In the genomic region with DNA sequence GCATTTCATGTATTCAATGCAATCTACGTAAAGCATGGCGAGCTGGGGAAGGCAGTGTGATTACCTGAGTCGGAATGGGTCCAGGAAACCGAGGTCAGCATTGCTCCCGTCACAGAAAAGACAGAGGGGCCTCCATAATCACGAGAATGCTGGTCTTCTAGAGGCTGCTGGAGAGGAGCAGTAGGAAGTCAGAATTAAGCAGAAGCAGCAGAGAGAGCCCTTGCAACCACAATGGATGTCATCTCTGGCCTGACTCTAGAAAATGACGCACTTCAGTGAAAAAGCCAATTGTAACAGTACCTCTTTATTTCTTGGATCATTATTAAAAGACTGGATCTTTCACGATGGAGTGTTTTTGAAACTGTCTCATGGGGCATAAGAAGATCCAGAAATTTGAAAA, we compare ENCODE assay signal across 26 cellular contexts.
DNase-seq lines count a peak whose midpoint lies in the region; ATAC-seq and TF ChIP-seq lines count a peak whose summit lies in the region.
"Had no signal": no experiment of that assay in that cellular context is flagged by ENCODE, and none has a peak within 500 bp of the region (broad histone marks: within the 10 kb centered on the region; RNA-seq: fewer than 3 reads in every experiment).

No MANE protein-coding gene starts in this region.

- no peak overlapping the region for H3K9ac ChIP-seq in adipocyte (ENCODE audit: low read length)
- H3K9ac ChIP-seq: KMS-11 had no signal

- H3K36me3 ChIP-seq in GM23338 (ENCODE audit: insufficient read depth): no peaks in the 10 kb centered on the region
- H3K36me3 ChIP-seq in adipocyte (ENCODE audit: control insufficient read depth, insufficient read depth, low read length, severe bottlenecking): no peaks in the 10 kb centered on the region
- H3K36me3 ChIP-seq: pancreas, right lobe of liver, thoracic aorta, uterus had no signal

- H3K4me1 Mint-ChIP-seq in GM23338 (peaks cover 45% of the 10 kb centered on the region), nephron progenitor cell (peaks cover 28% of the 10 kb centered on the region)
- H3K4me1 Mint-ChIP-seq in activated naive CD4-positive, alpha-beta T cell treated with anti-CD3 and anti-CD28 coated beads for 36 hours (ENCODE audit: low read depth): peaks cover 13% of the 10 kb centered on the region
- H3K4me1 Mint-ChIP-seq in naive thymus-derived CD8-positive, alpha-beta T cell: peaks cover 30 to 53% (median 42%) of the 10 kb centered on the region in 4 donors
- H3K4me1 Mint-ChIP-seq in activated naive CD8-positive, alpha-beta T cell treated with anti-CD3 and anti-CD28 coated beads, Interleukin-2, amount 50 U/mL, for 24 hours: peaks cover 14% of the 10 kb centered on the region

- no peak overlapping the region for H3K4me2 ChIP-seq in GM23338
- H3K4me2 ChIP-seq: KMS-11 had no signal

- peaks cover 72% of the 10 kb centered on the region for H3K79me2 ChIP-seq in GM23338 (replicated peaks; ENCODE audit: insufficient read depth)

- POLR2A ChIA-PET in naive thymus-derived CD8-positive, alpha-beta T cell (lab: Charles Lee): no interaction called here

- no peak for ATAC-seq in GM23338
- ATAC-seq in naive thymus-derived CD8-positive, alpha-beta T cell: no peak
- ATAC-seq in activated naive CD8-positive, alpha-beta T cell treated with anti-CD3 and anti-CD28 coated beads, Interleukin-2, amount 50 U/mL, for 24 hours: no peak
- ATAC-seq: activated T-cell treated with anti-CD3 and anti-CD28 coated beads, Interleukin-2, amount 50 U/mL, for 4 hours had no signal

- no peaks in the 10 kb centered on the region for H3K9me3 Mint-ChIP-seq in GM23338
- no peaks in the 10 kb centered on the region for H3K9me3 Mint-ChIP-seq in nephron progenitor cell
- no peaks in the 10 kb centered on the region for H3K9me3 Mint-ChIP-seq in activated naive CD4-positive, alpha-beta T cell treated with anti-CD3 and anti-CD28 coated beads for 36 hours
- no peaks in the 10 kb centered on the region for H3K9me3 Mint-ChIP-seq in naive thymus-derived CD8-positive, alpha-beta T cell
- no peaks in the 10 kb centered on the region for H3K9me3 Mint-ChIP-seq in activated naive CD8-positive, alpha-beta T cell treated with anti-CD3 and anti-CD28 coated beads, Interleukin-2, amount 50 U/mL, for 24 hours
- H3K9me3 Mint-ChIP-seq: activated T-cell treated with anti-CD3 and anti-CD28 coated beads, Interleukin-2, amount 50 U/mL, for 4 hours; mesothelial cell of epicardium; natural killer cell had no signal

- H3F3A ChIP-seq in GM23338 (replicated peaks; ENCODE audit: low read depth): peaks cover 4% of the 10 kb centered on the region; the same call in 1 of the 2 replicates

- CTCF ChIA-PET in activated naive CD4-positive, alpha-beta T cell treated with anti-CD3 and anti-CD28 coated beads for 36 hours (lab: Charles Lee): interaction anchor here (0.6 kb wide), 1 partner anchor 152 kb away, joined by 4 read pairs; no protein-coding TSS in a partner anchor

- H3K4me1 ChIP-seq in GM23338 (ENCODE audit: insufficient read depth) (peaks cover 29% of the 10 kb centered on the region), adipocyte (ENCODE audit: control insufficient read depth, insufficient read depth, low read length) (peaks cover 45% of the 10 kb centered on the region)
- H3K4me1 ChIP-seq: uterus had no signal

- H3K9me3 ChIP-seq in adipocyte (ENCODE audit: control insufficient read depth, low read length): no peaks in the 10 kb centered on the region
- H3K9me3 ChIP-seq: pancreas, right lobe of liver, thoracic aorta, uterus had no signal

- H4K20me1 ChIP-seq in GM23338 (replicated peaks; ENCODE audit: insufficient read depth): 0 out of 2 replicates have a peak, but pooled peaks cover 1% of the 10 kb centered on the region

- TF ChIP-seq CTCF in GM23338 (conservative IDR thresholded peaks at IDR 0.05; ENCODE audit: low read depth in 2 of 2) (no peak), nephron progenitor cell (IDR thresholded peaks at IDR 0.05) (no peak)

- H3K36me3 Mint-ChIP-seq in GM23338 (ENCODE audit: low read depth) (peaks cover 20% of the 10 kb centered on the region), nephron progenitor cell (ENCODE audit: low read depth) (peaks cover 4% of the 10 kb centered on the region)
- H3K36me3 Mint-ChIP-seq in activated naive CD4-positive, alpha-beta T cell treated with anti-CD3 and anti-CD28 coated beads for 36 hours (ENCODE audit: low read depth): peaks cover 10% of the 10 kb centered on the region
- peaks cover 9 to 40% (median 21%) of the 10 kb centered on the region in 3 donors for H3K36me3 Mint-ChIP-seq in naive thymus-derived CD8-positive, alpha-beta T cell
- H3K36me3 Mint-ChIP-seq in activated naive CD8-positive, alpha-beta T cell treated with anti-CD3 and anti-CD28 coated beads, Interleukin-2, amount 50 U/mL, for 24 hours (ENCODE audit: low read depth): peaks cover 12% of the 10 kb centered on the region
- H3K36me3 Mint-ChIP-seq: natural killer cell had no signal

- peak overlapping the region; percentile 20; the same call in 1 of the 2 replicates for H3K27ac ChIP-seq in GM23338 (ENCODE audit: low read depth)
- H3K27ac ChIP-seq: C4-2B, KMS-11, pancreas, thoracic aorta, uterus had no signal

- 0 out of 2 replicates have a peak, but pooled peaks cover 2% of the 10 kb centered on the region for H3K9me2 ChIP-seq in GM23338 (ENCODE audit: insufficient read depth)

- intact Hi-C loops in activated naive CD4-positive, alpha-beta T cell treated with anti-CD3 and anti-CD28 coated beads for 36 hours (cut with micrococcal nuclease): no loop called here

- no peak for DNase-seq in GM23338 (ENCODE audit: low spot score)
- DNase-seq in MV-4-11 (lab: John Stamatoyannopoulos, UW): peak; percentile 61
- DNase-seq in adipocyte (ENCODE audit: low read depth): no peak
- no peak for DNase-seq in nephron progenitor cell
- no peak for DNase-seq in activated naive CD4-positive, alpha-beta T cell treated with anti-CD3 and anti-CD28 coated beads for 36 hours
- DNase-seq in naive thymus-derived CD8-positive, alpha-beta T cell: no peak
- DNase-seq in activated naive CD8-positive, alpha-beta T cell treated with anti-CD3 and anti-CD28 coated beads, Interleukin-2, amount 50 U/mL, for 24 hours: no peak
- DNase-seq in NCI-H1694 treated with DMSO at 0.1 percent for 48 hours (lab: John Stamatoyannopoulos, UW): no peak
- DNase-seq: activated CD8-positive, alpha-beta memory T cell treated with anti-CD3 and anti-CD28 coated beads for 24 hours; activated gamma-delta T cell treated with Interleukin-2 at 50 U/mL for 16 hours; activated T-cell treated with anti-CD3 and anti-CD28 coated beads, Interleukin-2, amount 50 U/mL, for 4 hours; cerebellar nuclear complex; HCEC 1CT; MM.1S; natural killer cell; NCI-H510A; pancreas; right lobe of liver; SHP77 treated with DMSO at 0.1 percent for 48 hours; stimulated activated CD4-positive, alpha-beta T cell treated with anti-CD3 and anti-CD28 coated beads, Interleukin-15, amount 100 ng/mL, for 24 hours; stimulated activated naive CD4-positive, alpha-beta T cell treated with Interleukin-2 at 50 U/mL for 16 hours; uterus had no signal

- H3K27ac Mint-ChIP-seq in GM23338 (no peak overlapping the region), nephron progenitor cell (peak overlapping the region; percentile 31)
- H3K27ac Mint-ChIP-seq in activated naive CD4-positive, alpha-beta T cell treated with anti-CD3 and anti-CD28 coated beads for 36 hours: no peak overlapping the region
- peak overlapping the region in 2 of 10 donors; percentile 53 to 62 for H3K27ac Mint-ChIP-seq in naive thymus-derived CD8-positive, alpha-beta T cell
- no peak overlapping the region for H3K27ac Mint-ChIP-seq in activated naive CD8-positive, alpha-beta T cell treated with anti-CD3 and anti-CD28 coated beads, Interleukin-2, amount 50 U/mL, for 24 hours
- H3K27ac Mint-ChIP-seq: mesothelial cell of epicardium had no signal

- H3K4me3 Mint-ChIP-seq in GM23338 (no peak overlapping the region), nephron progenitor cell (no peak overlapping the region)
- H3K4me3 Mint-ChIP-seq in activated naive CD4-positive, alpha-beta T cell treated with anti-CD3 and anti-CD28 coated beads for 36 hours: no peak overlapping the region
- peak overlapping the region in 1 of 10 donors; percentile 12 for H3K4me3 Mint-ChIP-seq in naive thymus-derived CD8-positive, alpha-beta T cell
- no peak overlapping the region for H3K4me3 Mint-ChIP-seq in activated naive CD8-positive, alpha-beta T cell treated with anti-CD3 and anti-CD28 coated beads, Interleukin-2, amount 50 U/mL, for 24 hours
- H3K4me3 Mint-ChIP-seq: activated T-cell treated with anti-CD3 and anti-CD28 coated beads, Interleukin-2, amount 50 U/mL, for 4 hours; mesothelial cell of epicardium; natural killer cell had no signal

- H3K4me3 ChIP-seq in GM23338: no peak overlapping the region
- H3K4me3 ChIP-seq in adipocyte (ENCODE audit: low read length): peak overlapping the region; percentile 30
- H3K4me3 ChIP-seq: pancreas, right lobe of liver, thoracic aorta, uterus had no signal

- no peak overlapping the region for H2AFZ ChIP-seq in GM23338

- H3K27me3 Mint-ChIP-seq in GM23338 (ENCODE audit: insufficient read depth, low read depth, poor library complexity) (peaks cover 12% of the 10 kb centered on the region), nephron progenitor cell (ENCODE audit: low read depth, poor library complexity) (peaks cover 10% of the 10 kb centered on the region)
- no peaks in the 10 kb centered on the region for H3K27me3 Mint-ChIP-seq in activated naive CD4-positive, alpha-beta T cell treated with anti-CD3 and anti-CD28 coated beads for 36 hours (ENCODE audit: low read depth)
- H3K27me3 Mint-ChIP-seq in naive thymus-derived CD8-positive, alpha-beta T cell: no peaks in the 10 kb centered on the region
- no peaks in the 10 kb centered on the region for H3K27me3 Mint-ChIP-seq in activated naive CD8-positive, alpha-beta T cell treated with anti-CD3 and anti-CD28 coated beads, Interleukin-2, amount 50 U/mL, for 24 hours

- H3K27me3 ChIP-seq in GM23338 (ENCODE audit: insufficient read depth) (no peaks in the 10 kb centered on the region), adipocyte (replicated peaks; ENCODE audit: control insufficient read depth, insufficient read depth, low read length) (no peaks in the 10 kb centered on the region)
- H3K27me3 ChIP-seq: pancreas, right lobe of liver, uterus had no signal

TF ChIP-seq in GM23338, 12 proteins besides CTCF, POLR2A, EP300 and RAD21 (continues in another document):
- TF ChIP-seq EZH2 (IDR thresholded peaks at IDR 0.05; ENCODE audit: low read depth, unreplicated experiment) (no peak), POLR2AphosphoS5 (IDR thresholded peaks at IDR 0.05; ENCODE audit: low read depth) (no peak), CREB1 (CRISPR knock-in tag; IDR thresholded peaks at IDR 0.05; ENCODE audit: low read depth) (no peak)
